Comparison of ENCODE assay signal across 8 cellular contexts in genomic region chr3:75192065-75192658, GRCh38.
DNase-seq lines count a peak whose midpoint lies in the region; ATAC-seq and TF ChIP-seq lines count a peak whose summit lies in the region.

No MANE protein-coding gene starts in this region.

- H3K9me3 Mint-ChIP-seq in WTC11 (no peaks in the 10 kb centered on the region), neural crest cell (no peaks in the 10 kb centered on the region)

- H3K27ac Mint-ChIP-seq in WTC11 (no peak overlapping the region), neural crest cell (ENCODE audit: unreplicated experiment) (no peak overlapping the region)

- CTCF ChIA-PET in WTC11 (lab: Charles Lee), result interaction anchor here (0.6 to 2.0 kb wide), 33 partner anchors 9 to 243 kb away, joined by 3 to 17 read pairs (median 4); no protein-coding TSS in a partner anchor

- ATAC-seq in GM21576 (IDR thresholded peaks at IDR 0.05; ENCODE audit: unreplicated experiment) (peak; percentile 80), WTC11 (peak; percentile 78), GM19328 (IDR thresholded peaks at IDR 0.05; ENCODE audit: unreplicated experiment) (no peak)

- no peaks in the 10 kb centered on the region for H3K27me3 Mint-ChIP-seq in WTC11 (ENCODE audit: low read depth)
- no peaks in the 10 kb centered on the region for H3K27me3 Mint-ChIP-seq in neural crest cell (ENCODE audit: low read depth)

- TF ChIP-seq CTCF in WTC11 (IDR thresholded peaks at IDR 0.05), result peak; percentile 89
- TF ChIP-seq CTCF in neural crest cell (conservative IDR thresholded peaks at IDR 0.05), result peak; percentile 82

- POLR2A ChIA-PET in WTC11 (lab: Charles Lee), result interaction anchor here (1.4 kb wide), 1 partner anchor 62 kb away, joined by 3 read pairs; no protein-coding TSS in a partner anchor

- in situ Hi-C loops in G401 (cut with HindIII; ENCODE audit: low sequenced_read_pairs), result no loop called here

- H3K4me1 Mint-ChIP-seq in WTC11, result peaks cover 30% of the 10 kb centered on the region
- H3K4me1 Mint-ChIP-seq in neural crest cell, result peaks cover 6% of the 10 kb centered on the region

- H3K4me3 Mint-ChIP-seq in WTC11, result no peak overlapping the region
- no peak overlapping the region for H3K4me3 Mint-ChIP-seq in neural crest cell

- H3K36me3 Mint-ChIP-seq in WTC11 (no peaks in the 10 kb centered on the region), neural crest cell (ENCODE audit: low read depth) (no peaks in the 10 kb centered on the region)

- DNase-seq in G401 (ENCODE audit: low spot score) (peak; percentile 11), M059J (ENCODE audit: low read depth) (peak; percentile 7), WTC11 (ENCODE audit: low spot score) (peak; percentile 68), ecto neural progenitor cell (ENCODE audit: low spot score) (peak; percentile 57), neural crest cell (ENCODE audit: low read depth, low spot score) (peak; percentile 68), DMS79 treated with DMSO at 0.1 percent for 48 hours (lab: John Stamatoyannopoulos, UW) (no peak)

TF ChIP-seq in WTC11, 78 proteins besides CTCF, POLR2A, EP300 and RAD21:
- TF ChIP-seq AFF4 (CRISPR knock-in tag; IDR thresholded peaks at IDR 0.05; ENCODE audit: borderline replicate concordance), result no peak
- TF ChIP-seq ZNF532 (CRISPR knock-in tag; IDR thresholded peaks at IDR 0.05; ENCODE audit: borderline replicate concordance), result peak; percentile 50; the same call in 1 of the 2 replicates
TF ChIP-seq in WTC11: peak in this region for 1.
